Comparison of ENCODE assay signal across 20 cellular contexts in the genomic region with DNA sequence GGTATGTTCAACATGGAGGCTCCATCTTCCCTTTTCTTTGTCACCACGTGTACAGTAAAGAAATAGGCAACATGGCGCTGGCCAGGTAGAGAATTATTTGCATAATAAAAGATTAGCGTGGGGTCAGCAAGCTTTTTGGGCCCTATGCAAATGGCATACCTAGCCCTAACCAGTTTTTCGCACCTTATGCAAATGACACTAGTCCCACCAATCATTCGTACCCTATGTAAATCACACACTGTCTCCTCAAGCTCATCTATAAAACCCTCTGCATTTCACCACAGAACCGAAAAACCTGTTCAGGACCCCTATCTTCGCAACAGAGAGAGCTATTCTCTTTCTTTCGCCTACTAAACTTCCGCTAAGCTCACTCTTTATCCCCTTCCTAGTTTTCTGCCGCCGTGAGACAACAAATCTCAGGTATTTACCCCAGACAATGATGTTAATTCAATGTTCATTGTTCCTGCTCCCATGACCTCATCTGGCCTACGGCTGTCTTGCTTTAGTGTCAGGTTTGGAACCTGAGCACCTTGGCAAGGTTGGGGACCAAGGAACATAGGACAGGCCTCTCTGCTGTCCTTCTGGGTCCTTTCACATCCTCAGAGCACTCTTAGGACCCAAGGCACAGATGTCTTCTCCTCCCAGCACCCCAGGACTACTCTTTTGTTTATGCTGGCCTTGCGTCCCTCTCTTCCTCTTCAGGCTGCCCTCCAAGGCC.
DNase-seq lines count a peak whose midpoint lies in the region; ATAC-seq, FAIRE-seq and TF ChIP-seq lines count a peak whose summit lies in the region.
"Had no signal": no experiment of that assay in that cellular context is flagged by ENCODE, and none has a peak within 500 bp of the region (broad histone marks: within the 10 kb centered on the region; RNA-seq: fewer than 3 reads in every experiment).

No MANE protein-coding gene starts in this region.

- H3K4me3 ChIP-seq in HUES64 (ENCODE audit: low read length), result peak overlapping the region; percentile 6
- no peak overlapping the region for H3K4me3 ChIP-seq in K562
- peak overlapping the region; percentile 1 for H3K4me3 ChIP-seq in iPS-18a (ENCODE audit: low read length)
- no peak overlapping the region for H3K4me3 ChIP-seq in smooth muscle cell
- H3K4me3 ChIP-seq in right atrium auricular region, result no peak overlapping the region
- H3K4me3 ChIP-seq: BLaER1, body of pancreas, esophagus squamous epithelium, right lobe of liver, thyroid gland had no signal

- no peak for ATAC-seq in K562
- ATAC-seq in GM21723 (IDR thresholded peaks at IDR 0.05; ENCODE audit: unreplicated experiment), result no peak
- ATAC-seq in HG03457 (IDR thresholded peaks at IDR 0.05; ENCODE audit: unreplicated experiment), result no peak

- TF ChIP-seq EP300 in K562 (IDR thresholded peaks at IDR 0.05; ENCODE audit: low read length), result no peak

- intact Hi-C loops in K562 (cut with micrococcal nuclease), result no loop called here

- H3K9me1 ChIP-seq in K562 (ENCODE audit: control insufficient read depth, insufficient read depth, low read length), result no peaks in the 10 kb centered on the region

- no peak for TF ChIP-seq RAD21 in K562 (CRISPR knock-in tag; conservative IDR thresholded peaks at IDR 0.05 in 1 of 2, IDR thresholded peaks at IDR 0.05 in 1 of 2)

- CTCF ChIA-PET in K562 (lab: Yijun Ruan, JAX; ENCODE audit: low intra/inter-chr PET ratio), result interaction anchor here (0.6 to 2.7 kb wide), 6 partner anchors 11 to 528 kb away, joined by 4 to 15 read pairs (median 6); no protein-coding TSS in a partner anchor

- in situ Hi-C loops in K562 (cut with MboI), result loop anchor here (5.0 to 25.0 kb wide), 3 partner anchors 529 to 1447 kb away; no protein-coding TSS in a partner anchor

- H3K4me1 ChIP-seq in HUES64 (ENCODE audit: insufficient read depth, low read length) (peaks cover 18% of the 10 kb centered on the region), K562 (replicated peaks in 1 of 2; ENCODE audit: control insufficient read depth in 2 of 2, insufficient read depth in 2 of 2, low read length in 2 of 2) (no peaks in the 10 kb centered on the region), iPS-18a (ENCODE audit: control insufficient read depth, low read depth, low read length) (peaks cover 17% of the 10 kb centered on the region), smooth muscle cell (ENCODE audit: low read depth) (peaks cover 7% of the 10 kb centered on the region), right atrium auricular region (peaks cover 0 to 6% of the 10 kb centered on the region in 2 donors)
- H3K4me1 ChIP-seq: foreskin keratinocyte, right lobe of liver, thyroid gland had no signal

- 43% methylated on average over 12 of the region's 13 CpGs for WGBS in HUES64
- 30% methylated on average over 13 of the region's 13 CpGs for WGBS in K562 (ENCODE audit: insufficient coverage, low coverage, missing lambda C conversion rate)
- WGBS in smooth muscle cell (ENCODE audit: low lambda C conversion rate), result 58% methylated on average over 13 of the region's 13 CpGs

- H3K9me3 ChIP-seq in HUES64 (ENCODE audit: insufficient read depth, low read depth, low read length) (no peaks in the 10 kb centered on the region), K562 (replicated peaks; ENCODE audit: control insufficient read depth, insufficient read depth, low read depth, low read length) (no peaks in the 10 kb centered on the region), iPS-18a (ENCODE audit: control insufficient read depth, low read depth, low read length) (no peaks in the 10 kb centered on the region), smooth muscle cell (replicated peaks; ENCODE audit: low read depth) (no peaks in the 10 kb centered on the region), right atrium auricular region (no peaks in the 10 kb centered on the region)
- H3K9me3 ChIP-seq: BLaER1, body of pancreas, esophagus squamous epithelium, right lobe of liver, thyroid gland had no signal

- BruUV-seq in K562 (replicated peaks; lab: Mats Ljungman, UMichigan), result no TSS peak

- H3F3A ChIP-seq in smooth muscle cell (ENCODE audit: low read depth), result no peaks in the 10 kb centered on the region

- H3K4me2 ChIP-seq in K562 (ENCODE audit: insufficient read depth, low read length) (no peak overlapping the region), smooth muscle cell (peak overlapping the region; percentile 52)
- H3K4me2 ChIP-seq: BLaER1 had no signal

- no peak for TF ChIP-seq POLR2A in K562 (conservative IDR thresholded peaks at IDR 0.05)

- no peak for FAIRE-seq in K562 (lab: Jason Lieb, UNC)

- H4K20me1 ChIP-seq in K562 (replicated peaks; ENCODE audit: control insufficient read depth, insufficient read depth, low read length), result no peaks in the 10 kb centered on the region
- no peaks in the 10 kb centered on the region for H4K20me1 ChIP-seq in smooth muscle cell (ENCODE audit: low read depth)
- H4K20me1 ChIP-seq: BLaER1 had no signal

- TF ChIP-seq CTCF in K562 (IDR thresholded peaks at IDR 0.05 in 2 of 3, conservative IDR thresholded peaks at IDR 0.05 in 1 of 3; ENCODE audit: insufficient read depth in 2 of 3, low read depth in 1 of 3, low read length in 3 of 3), result no peak
- TF ChIP-seq CTCF in smooth muscle cell (IDR thresholded peaks at IDR 0.05; ENCODE audit: borderline replicate concordance, insufficient read depth, poor library complexity, severe bottlenecking), result no peak
- TF ChIP-seq CTCF in right atrium auricular region (IDR thresholded peaks at IDR 0.05), result no peak

- peak overlapping the region; percentile 93 for H3K27ac ChIP-seq in HUES64 (ENCODE audit: low read depth, low read length)
- no peak overlapping the region for H3K27ac ChIP-seq in K562 (ENCODE audit: extremely low read depth, low read depth, low read length)
- H3K27ac ChIP-seq in iPS-18a (ENCODE audit: low read length), result peak overlapping the region; percentile 30
- H3K27ac ChIP-seq in smooth muscle cell (ENCODE audit: low read depth), result no peak overlapping the region
- no peak overlapping the region for H3K27ac ChIP-seq in right atrium auricular region
- H3K27ac ChIP-seq: BLaER1, body of pancreas, esophagus squamous epithelium, foreskin keratinocyte, HL-60, right lobe of liver, thyroid gland had no signal

- H3K36me3 ChIP-seq in HUES64 (ENCODE audit: insufficient read depth, low read length) (no peaks in the 10 kb centered on the region), K562 (ENCODE audit: control insufficient read depth, insufficient read depth, low read length) (no peaks in the 10 kb centered on the region), iPS-18a (ENCODE audit: control insufficient read depth, low read depth, low read length) (no peaks in the 10 kb centered on the region), smooth muscle cell (ENCODE audit: low read depth) (no peaks in the 10 kb centered on the region), right atrium auricular region (no peaks in the 10 kb centered on the region)
- H3K36me3 ChIP-seq: BLaER1, esophagus squamous epithelium, right lobe of liver, thyroid gland had no signal

- H3K9ac ChIP-seq in HUES64 (ENCODE audit: low read depth, low read length) (peak overlapping the region; percentile 79), K562 (ENCODE audit: insufficient read depth in 1 of 2, low read depth in 2 of 2, low read length in 2 of 2) (no peak overlapping the region), iPS-18a (ENCODE audit: low read length) (peak overlapping the region; percentile 30), smooth muscle cell (ENCODE audit: low read depth) (no peak overlapping the region)
- H3K9ac ChIP-seq: BLaER1 had no signal

- DNase-seq in K562 (ENCODE audit: extremely low read depth in 1 of 4, low spot score in 3 of 4) (no peak), smooth muscle cell (lab: John Stamatoyannopoulos, UW; ENCODE audit: unreplicated experiment) (no peak), right atrium auricular region (ENCODE audit: low spot score) (no peak)
- DNase-seq: activated CD4-positive, alpha-beta T cell treated with anti-CD3 and anti-CD28 coated beads for 36 hours; activated naive CD4-positive, alpha-beta T cell treated with anti-CD3 and anti-CD28 coated beads, Interleukin-2, amount 50 U/mL, for 16 hours; esophagus squamous epithelium; GOT3; right lobe of liver; SIG-M5; stimulated activated CD4-positive, alpha-beta T cell treated with anti-CD3 and anti-CD28 coated beads, Interleukin-12 subunit alpha, Interleukin-12 subunit beta, amount 100 ng/mL, for 4 hours; stimulated activated CD4-positive, alpha-beta T cell treated with anti-CD3 and anti-CD28 coated beads, Interleukin-4, amount 100 ng/mL, for 1 hour; thyroid gland had no signal

- H3K27me3 ChIP-seq in HUES64 (ENCODE audit: insufficient read depth, low read length), result no peaks in the 10 kb centered on the region
- peaks cover 21 to 33% of the 10 kb centered on the region in 2 experiments for H3K27me3 ChIP-seq in K562 (ENCODE audit: control insufficient read depth in 2 of 2, insufficient read depth in 2 of 2, low read length in 2 of 2)
- H3K27me3 ChIP-seq in iPS-18a (ENCODE audit: control insufficient read depth, insufficient read depth, low read length), result no peaks in the 10 kb centered on the region
- H3K27me3 ChIP-seq in smooth muscle cell (ENCODE audit: low read depth), result no peaks in the 10 kb centered on the region
- no peaks in the 10 kb centered on the region for H3K27me3 ChIP-seq in right atrium auricular region
- H3K27me3 ChIP-seq: BLaER1, body of pancreas, foreskin keratinocyte, right lobe of liver, thyroid gland had no signal

- POLR2A ChIA-PET in K562 (lab: Yijun Ruan, JAX), result interaction anchor here (1.2 kb wide), 1 partner anchor 11 kb away, joined by 3 read pairs; no protein-coding TSS in a partner anchor

- 0 out of 2 replicates have a peak overlapping the region, but pooled peaks have one; percentile 11 for H2AFZ ChIP-seq in K562 (ENCODE audit: low read depth, low read length)
- peak overlapping the region; percentile 83 for H2AFZ ChIP-seq in smooth muscle cell (ENCODE audit: low read depth)

- H3K79me2 ChIP-seq in K562 (ENCODE audit: control insufficient read depth, insufficient read depth, low read length), result no peaks in the 10 kb centered on the region
- H3K79me2 ChIP-seq in smooth muscle cell (ENCODE audit: low read depth), result no peaks in the 10 kb centered on the region

TF ChIP-seq in K562, 482 proteins besides CTCF, POLR2A, EP300 and RAD21:
- no peak for TF ChIP-seq RBM25 (IDR thresholded peaks at IDR 0.05; ENCODE audit: low read depth, low read length, severe bottlenecking)
- TF ChIP-seq ZBTB7A (IDR thresholded peaks at IDR 0.05; ENCODE audit: borderline replicate concordance, control insufficient read depth, low read depth, low read length), result no peak
- TF ChIP-seq SMARCC2 (IDR thresholded peaks at IDR 0.05; ENCODE audit: low read depth), result no peak
- TF ChIP-seq ZNF79 (CRISPR knock-in tag; IDR thresholded peaks at IDR 0.05; ENCODE audit: low read depth), result no peak
- TF ChIP-seq TEAD1 (CRISPR knock-in tag; IDR thresholded peaks at IDR 0.05), result no peak
- TF ChIP-seq NBN (IDR thresholded peaks at IDR 0.05; ENCODE audit: low read depth), result no peak

Comparison
In these comparisons a context has a peak if more than half of its experiments do, and no peak if none do; other contexts are left out.
1. H3K27ac ChIP-seq: peak in HUES64 (single experiment) and iPS-18a (single experiment); none in K562 (single experiment), smooth muscle cell (single experiment) and right atrium auricular region (0 of 2).
2. H3K4me3 ChIP-seq: peak in HUES64 (single experiment) and iPS-18a (single experiment); none in K562 (single experiment), smooth muscle cell (single experiment) and right atrium auricular region (0 of 2).
3. H3K9ac ChIP-seq: peak in HUES64 (single experiment) and iPS-18a (single experiment); none in K562 (0 of 2) and smooth muscle cell (single experiment).